In the genomic region with DNA sequence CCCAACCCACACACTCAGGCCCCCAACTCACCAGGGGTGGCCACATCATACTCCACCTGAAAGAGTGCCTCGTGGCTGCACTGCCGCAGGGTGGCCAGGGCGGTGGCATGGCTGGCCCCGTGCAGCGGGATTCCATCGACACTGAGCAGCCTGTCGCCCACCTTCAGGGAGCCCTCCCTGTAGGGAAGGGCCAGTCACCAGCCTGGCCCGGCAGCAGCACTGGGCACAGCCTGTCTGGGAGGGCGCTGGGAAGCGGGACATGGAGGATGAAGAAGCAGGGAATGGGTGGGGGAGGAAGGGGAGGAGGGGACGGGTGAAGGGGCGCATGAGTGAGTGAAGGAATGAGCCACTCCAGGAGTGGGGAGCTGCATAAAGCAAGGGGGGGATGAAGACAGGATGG, we compare ENCODE assay signal across 1 cellular context.
TF ChIP-seq lines count a peak whose summit lies in the region.

No MANE protein-coding gene starts in this region.

TF ChIP-seq in H1, 55 proteins besides CTCF, POLR2A, EP300 and RAD21:
- TF ChIP-seq BRCA1 (IDR thresholded peaks at IDR 0.05; ENCODE audit: low read depth, low read length), result no peak
- no peak for TF ChIP-seq SIX5 (IDR thresholded peaks at IDR 0.05; ENCODE audit: low read depth, low read length)
- TF ChIP-seq MAX (IDR thresholded peaks at IDR 0.05), result no peak
- no peak for TF ChIP-seq YY1 (IDR thresholded peaks at IDR 0.05; ENCODE audit: low read depth, low read length)
- TF ChIP-seq GABPA (IDR thresholded peaks at IDR 0.05; ENCODE audit: borderline replicate concordance, insufficient read depth, low read length), result no peak
- no peak for TF ChIP-seq SUZ12 (IDR thresholded peaks at IDR 0.05; ENCODE audit: low read length)
- no peak for TF ChIP-seq EZH2 (IDR thresholded peaks at IDR 0.05; ENCODE audit: low read depth, low read length, severe bottlenecking)
- no peak for TF ChIP-seq TBP (IDR thresholded peaks at IDR 0.05; ENCODE audit: low read depth, low read length)
- TF ChIP-seq TCF12 (IDR thresholded peaks at IDR 0.05; ENCODE audit: low read depth, low read length), result no peak
- no peak for TF ChIP-seq CBX8 (IDR thresholded peaks at IDR 0.05; ENCODE audit: borderline replicate concordance, low read depth, low read length)
- TF ChIP-seq EGR1 (IDR thresholded peaks at IDR 0.05; ENCODE audit: borderline replicate concordance, low read depth, low read length), result no peak
- no peak for TF ChIP-seq RNF2 (IDR thresholded peaks at IDR 0.05; ENCODE audit: borderline replicate concordance, low read depth, low read length, missing control alignments, poor library complexity, severe bottlenecking)
